In the genomic region with DNA sequence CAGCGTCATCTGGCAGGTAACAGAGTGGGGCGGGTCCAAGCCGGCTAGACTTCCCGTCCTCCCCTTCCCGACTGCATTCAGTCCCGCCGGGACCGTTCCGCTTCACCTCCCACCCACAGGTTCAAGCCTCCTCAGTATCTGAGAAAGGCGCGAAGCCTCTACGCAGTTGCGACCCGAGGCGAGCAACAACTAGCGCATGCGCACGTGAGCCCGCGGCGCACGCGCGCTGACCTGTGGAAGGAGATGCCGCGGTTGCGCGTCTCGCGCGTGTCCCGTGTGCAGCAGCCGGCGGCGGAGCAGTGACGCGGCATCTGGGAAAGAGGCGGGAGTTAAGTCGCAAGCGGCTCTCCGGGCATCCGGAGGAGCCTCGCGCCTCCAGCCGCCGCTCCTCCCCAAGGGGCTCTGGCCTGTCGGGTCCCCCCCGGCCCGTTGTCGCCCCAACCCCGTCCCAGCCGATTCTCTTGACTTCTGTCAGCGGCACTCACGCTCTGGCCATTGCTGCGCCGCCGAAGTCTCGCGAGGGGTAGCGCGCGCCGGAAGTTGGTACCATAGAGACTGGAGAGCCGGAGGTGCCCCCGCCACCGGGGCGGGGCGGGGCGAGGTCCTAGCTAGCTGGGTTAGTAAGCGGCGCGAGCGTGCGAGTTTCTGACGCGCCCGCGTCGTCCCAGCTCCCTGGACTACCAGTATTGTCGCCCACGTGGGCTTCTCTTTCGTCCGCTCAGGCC, we compare ENCODE assay signal across 8 cellular contexts. TPM values are rescaled to one million over a fixed set of nuclear protein-coding genes. Genes with fewer than 3 reads are reported as not detected.
DNase-seq lines count a peak whose midpoint lies in the region; ATAC-seq and TF ChIP-seq lines count a peak whose summit lies in the region.

A gene with protein sequence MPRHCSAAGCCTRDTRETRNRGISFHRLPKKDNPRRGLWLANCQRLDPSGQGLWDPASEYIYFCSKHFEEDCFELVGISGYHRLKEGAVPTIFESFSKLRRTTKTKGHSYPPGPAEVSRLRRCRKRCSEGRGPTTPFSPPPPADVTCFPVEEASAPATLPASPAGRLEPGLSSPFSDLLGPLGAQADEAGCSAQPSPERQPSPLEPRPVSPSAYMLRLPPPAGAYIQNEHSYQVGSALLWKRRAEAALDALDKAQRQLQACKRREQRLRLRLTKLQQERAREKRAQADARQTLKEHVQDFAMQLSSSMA (minus strand): TSS at position 518 of the 725 bp plus-strand sequence. CDS start 207 bp downstream, at position 311.

- peak; percentile 87 for TF ChIP-seq POLR2A in Raji (IDR thresholded peaks at IDR 0.05; ENCODE audit: insufficient read depth, low read depth, low read length)

- no peaks in the 10 kb centered on the region for H4K20me1 ChIP-seq in H9 (ENCODE audit: control insufficient read depth, insufficient read depth, insufficient read length)

- no peak within 1 kb of the TSS for H4K91ac ChIP-seq in H9 (ENCODE audit: insufficient read length, low read depth, low read length)

- TF ChIP-seq CTCF in H9 (conservative IDR thresholded peaks at IDR 0.05): no peak

- peak within 1 kb of the TSS; percentile 69 for H3K14ac ChIP-seq in H9 (ENCODE audit: insufficient read depth, low read length)

- H3K27me3 ChIP-seq in H9 (ENCODE audit: insufficient read depth, low read length): no peaks in the 10 kb centered on the region

- no peak within 1 kb of the TSS for H3T11ph ChIP-seq in H9 (ENCODE audit: low read length)

- peaks cover 0 to 6% (median 0%) of the 10 kb centered on the region in 3 experiments; a peak in 3 of 7 replicates for H3K36me3 Mint-ChIP-seq in H9 (ENCODE audit: insufficient read depth in 1 of 3, low read depth in 3 of 3)
- H3K36me3 Mint-ChIP-seq in natural killer cell treated with Interleukin-12 subunit alpha and Interleukin-12 subunit beta and Interleukin-15 and Interleukin-18, amount 100 ng/mL, for 72 hours: no peaks in the 10 kb centered on the region

- H2BK15ac ChIP-seq in H9 (ENCODE audit: low read depth, low read length): no peak within 1 kb of the TSS

- no peak within 1 kb of the TSS for H2AK5ac ChIP-seq in H9 (ENCODE audit: insufficient read length, low read length)

- peak within 1 kb of the TSS; percentile 88 to 92 for H3K4me3 Mint-ChIP-seq in H9
- peak within 1 kb of the TSS; percentile 98 for H3K4me3 Mint-ChIP-seq in natural killer cell treated with Interleukin-12 subunit alpha and Interleukin-12 subunit beta and Interleukin-15 and Interleukin-18, amount 100 ng/mL, for 72 hours

- peak within 1 kb of the TSS; percentile 57 for H3K4me2 ChIP-seq in H9 (ENCODE audit: insufficient read depth, insufficient read length, low read length)

- no peaks in the 10 kb centered on the region for H3K9me3 Mint-ChIP-seq in H9
- H3K9me3 Mint-ChIP-seq in natural killer cell treated with Interleukin-12 subunit alpha and Interleukin-12 subunit beta and Interleukin-15 and Interleukin-18, amount 100 ng/mL, for 72 hours: no peaks in the 10 kb centered on the region

- no peak within 1 kb of the TSS for H3K56ac ChIP-seq in H9 (ENCODE audit: insufficient read length, low read depth, low read length)

- H3K4me1 ChIP-seq in ES-I3 (ENCODE audit: insufficient read depth, low read length) (no peaks in the 10 kb centered on the region; the same call in 1 of the 2 replicates), H9 (ENCODE audit: insufficient read depth, low read length) (no peaks in the 10 kb centered on the region; the same call in 1 of the 2 replicates)

- no peaks in the 10 kb centered on the region for H3K79me2 ChIP-seq in H9 (ENCODE audit: insufficient read depth, low read length)

- H2BK120ac ChIP-seq in H9 (ENCODE audit: low read depth, low read length, poor library complexity, severe bottlenecking): no peak within 1 kb of the TSS

- peak within 1 kb of the TSS; percentile 92 to 96 (median 94) for H3K27ac Mint-ChIP-seq in H9
- H3K27ac Mint-ChIP-seq in natural killer cell treated with Interleukin-12 subunit alpha and Interleukin-12 subunit beta and Interleukin-15 and Interleukin-18, amount 100 ng/mL, for 72 hours: peak within 1 kb of the TSS; percentile 98

- ATAC-seq in natural killer cell treated with Interleukin-12 subunit alpha and Interleukin-12 subunit beta and Interleukin-15 and Interleukin-18, amount 100 ng/mL, for 72 hours: peak; percentile 95 to 96

- peaks cover 11% of the 10 kb centered on the region for H3K23me2 ChIP-seq in H9 (ENCODE audit: insufficient read length, low read depth, low read length, poor library complexity, severe bottlenecking)

- no peak within 1 kb of the TSS for H4K8ac ChIP-seq in H9 (replicated peaks; ENCODE audit: insufficient read length, low read depth, low read length)

- H2BK12ac ChIP-seq in H9 (ENCODE audit: insufficient read length, low read depth, low read length): no peak within 1 kb of the TSS

- no peak within 1 kb of the TSS for H3K23ac ChIP-seq in H9 (ENCODE audit: insufficient read length, low read depth, low read length)

- H3K4ac ChIP-seq in H9 (ENCODE audit: low read depth, low read length): no peak within 1 kb of the TSS

- H3K18ac ChIP-seq in H9 (ENCODE audit: insufficient read length, low read depth, low read length): peak within 1 kb of the TSS; percentile 13

- no peak within 1 kb of the TSS for H2BK5ac ChIP-seq in H9 (ENCODE audit: insufficient read length, low read length)

- no CpG with 5 or more reads among the region's 83 CpGs for WGBS in H9 (ENCODE audit: extremely low coverage, insufficient read length, low lambda C conversion rate)

- H3K9ac ChIP-seq in ES-I3 (ENCODE audit: low read depth, low read length) (peak within 1 kb of the TSS; percentile 92), H9 (ENCODE audit: extremely low read depth, insufficient read length, low read length) (peak within 1 kb of the TSS; percentile 82)

- H3K79me1 ChIP-seq in H9 (ENCODE audit: insufficient read depth, low read depth, low read length, poor library complexity, severe bottlenecking): no peaks in the 10 kb centered on the region

- no peak within 1 kb of the TSS for H4K5ac ChIP-seq in H9 (ENCODE audit: insufficient read length, low read depth, low read length)

- no peak within 1 kb of the TSS for H3K27ac ChIP-seq in H9 (ENCODE audit: insufficient read length, low read depth, low read length)

- H3K27me3 Mint-ChIP-seq in H9 (ENCODE audit: low read depth): no peaks in the 10 kb centered on the region
- no peaks in the 10 kb centered on the region for H3K27me3 Mint-ChIP-seq in natural killer cell treated with Interleukin-12 subunit alpha and Interleukin-12 subunit beta and Interleukin-15 and Interleukin-18, amount 100 ng/mL, for 72 hours

- peaks cover 11 to 17% of the 10 kb centered on the region in 2 experiments for H3K4me1 Mint-ChIP-seq in H9
- peaks cover 18 to 27% of the 10 kb centered on the region in 2 donors for H3K4me1 Mint-ChIP-seq in natural killer cell treated with Interleukin-12 subunit alpha and Interleukin-12 subunit beta and Interleukin-15 and Interleukin-18, amount 100 ng/mL, for 72 hours (ENCODE audit: low read depth in 2 of 2)

- H3K9me3 ChIP-seq in ES-I3 (ENCODE audit: control insufficient read depth, insufficient read depth, low read length) (no peaks in the 10 kb centered on the region), H9 (ENCODE audit: control insufficient read depth, low read depth, low read length) (no peaks in the 10 kb centered on the region)

- no peak within 1 kb of the TSS for H2AFZ ChIP-seq in H9 (ENCODE audit: low read length)

- H2BK20ac ChIP-seq in H9 (ENCODE audit: low read depth, low read length, poor library complexity, severe bottlenecking): no peak within 1 kb of the TSS

- peak; percentile 95 for DNase-seq in H9
- DNase-seq in M059J (ENCODE audit: low read depth): peak; percentile 92
- peak; percentile 95 for DNase-seq in activated T-helper 9 cell treated with anti-CD3 and anti-CD28 coated beads, Interleukin-2, amount 50 U/mL, for 16 hours (ENCODE audit: low read depth)
- peak; percentile 93 for DNase-seq in fibroblast of peridontal ligament (ENCODE audit: extremely low read depth)
- DNase-seq in natural killer cell treated with Interleukin-12 subunit alpha and Interleukin-12 subunit beta and Interleukin-15 and Interleukin-18, amount 100 ng/mL, for 72 hours (ENCODE audit: low spot score): peak; percentile 98
- peak; percentile 96 for DNase-seq in stimulated activated naive CD4-positive, alpha-beta T cell treated with Interleukin-2 at 50 U/mL for 16 hours (lab: John Stamatoyannopoulos, UW)

- H3K36me3 ChIP-seq in ES-I3 (ENCODE audit: insufficient read depth, low read length): no peaks in the 10 kb centered on the region; the same call in 1 of the 2 replicates

RNA-seq across cellular contexts. Expression of the gene that starts here (rescaled TPM):
- 23.3 and 24.6 TPM in 2 replicates for total RNA-seq in H9 (2021)
- 50.2 and 52.6 TPM in 2 replicates for total RNA-seq in M059J (2014; rRNA removed; shearing (Covaris generic))
- total RNA-seq in natural killer cell treated with Interleukin-12 subunit alpha and Interleukin-12 subunit beta and Interleukin-15 and Interleukin-18, amount 100 ng/mL, for 72 hours: 10 to 100 TPM; 20.4 to 30.7 TPM
